20 cellular contexts compared by ENCODE assay signal in genomic region chr12:29547151-29547561, GRCh38. TPM values are rescaled to one million over a fixed set of nuclear protein-coding genes. Genes with fewer than 3 reads are reported as not detected.
DNase-seq lines count a peak whose midpoint lies in the region; ATAC-seq and TF ChIP-seq lines count a peak whose summit lies in the region.
"Had no signal": no experiment of that assay in that cellular context is flagged by ENCODE, and none has a peak within 500 bp of the region (broad histone marks: within the 10 kb centered on the region; RNA-seq: fewer than 3 reads in every experiment).

No MANE protein-coding gene starts in this region.

- no peak for ATAC-seq in heart right ventricle
- ATAC-seq: activated CD4-positive, alpha-beta T cell treated with anti-CD3 and anti-CD28 coated beads for 36 hours had no signal

- H3K9ac ChIP-seq in skeletal muscle satellite cell (ENCODE audit: low read depth, low read length): peak overlapping the region; percentile 23

- intact Hi-C loops in heart right ventricle (cut with DNase I): loop anchor here in 1 of 10 donors (10.0 kb wide), 1 partner anchor 1278 kb away; no protein-coding TSS in a partner anchor

- peak overlapping the region; percentile 6 for H3K4me2 ChIP-seq in skeletal muscle satellite cell (ENCODE audit: low read length)

- no peaks in the 10 kb centered on the region for H3K27me3 ChIP-seq in skeletal muscle satellite cell (ENCODE audit: control insufficient read depth, insufficient read depth, low read length)
- H3K27me3 ChIP-seq in heart right ventricle: no peaks in the 10 kb centered on the region

- TF ChIP-seq CTCF in fibroblast of villous mesenchyme (IDR thresholded peaks at IDR 0.05; ENCODE audit: insufficient read depth, low read depth, low read length) (no peak), heart right ventricle (IDR thresholded peaks at IDR 0.05) (no peak)

- peak; percentile 19 for DNase-seq in GM03348 (ENCODE audit: low spot score)
- DNase-seq in amniotic epithelial cell (ENCODE audit: low read depth): peak; percentile 89
- peak; percentile 93 for DNase-seq in fibroblast of villous mesenchyme (ENCODE audit: low read depth)
- no peak for DNase-seq in inferior parietal cortex (ENCODE audit: extremely low spot score)
- no peak for DNase-seq in midbrain (lab: John Stamatoyannopoulos, UW)
- no peak for DNase-seq in NCI-H1092 (lab: John Stamatoyannopoulos, UW)
- no peak for DNase-seq in heart right ventricle
- DNase-seq: activated CD4-positive, alpha-beta T cell treated with anti-CD3 and anti-CD28 coated beads for 36 hours; activated naive CD8-positive, alpha-beta T cell treated with anti-CD3 and anti-CD28 coated beads for 36 hours; activated T-cell treated with anti-CD3 and anti-CD28 coated beads, Interleukin-2, amount 50 U/mL, for 1 hour; cerebellar nuclear complex; DMS53; erythroblast; HFFc6; NCI-H2107; NCI-H774 had no signal

- no peaks in the 10 kb centered on the region for H3K9me3 ChIP-seq in skeletal muscle satellite cell (replicated peaks; ENCODE audit: low read length)
- no peaks in the 10 kb centered on the region for H3K9me3 ChIP-seq in heart right ventricle

- WGBS in heart right ventricle, 2 donors: 64 to 68% methylated on average over 4 of the region's 4 CpGs

- H3K4me1 ChIP-seq in skeletal muscle satellite cell (ENCODE audit: control insufficient read depth, insufficient read depth, low read length) (peaks cover 23% of the 10 kb centered on the region), heart right ventricle (peaks cover 0 to 34% (median 16%) of the 10 kb centered on the region in 9 donors)

- H3K27ac ChIP-seq in heart right ventricle: no peak overlapping the region
- H3K27ac ChIP-seq: C4-2B, RWPE1 had no signal

- H3K36me3 ChIP-seq in skeletal muscle satellite cell (ENCODE audit: insufficient read depth, low read length) (peaks cover 25% of the 10 kb centered on the region), heart right ventricle (no peaks in the 10 kb centered on the region)

- H3K4me3 ChIP-seq in fibroblast of villous mesenchyme (ENCODE audit: low read depth, low read length) (no peak overlapping the region), skeletal muscle satellite cell (ENCODE audit: low read length) (no peak overlapping the region), heart right ventricle (no peak overlapping the region)

RNA-seq across cellular contexts. Expression of gene OVCH1, which starts 49.7 kb away (rescaled TPM):
- under 0.01 TPM in 2 replicates for total RNA-seq in fibroblast of villous mesenchyme
- total RNA-seq in skeletal muscle satellite cell (2012; rRNA removed): 0.44 and 1.8 TPM in 2 replicates
- under 1 TPM in 4 of 10 donors, not detected in 6; 0.07 to 0.25 (median 0.21) TPM for total RNA-seq in heart right ventricle
- under 1 TPM; 0.12 to 0.44 TPM for polyA plus RNA-seq in heart right ventricle
- total RNA-seq: activated CD4-positive, alpha-beta T cell treated with anti-CD3 and anti-CD28 coated beads for 36 hours; activated naive CD8-positive, alpha-beta T cell treated with anti-CD3 and anti-CD28 coated beads for 36 hours; HFFc6; T-helper 1 cell treated with Interleukin-12 subunit alpha and Interleukin-12 subunit beta and Interleukin-4 antibody, amounts not matched to agents 30 ng/mL and 1 ng/mL, for 36 hours had no signal

Comparison
In these comparisons a context has a peak if more than half of its experiments do, and no peak if none do; other contexts are left out.
1. DNase-seq: peak in GM03348 (single experiment), amniotic epithelial cell (single experiment) and fibroblast of villous mesenchyme (single experiment); none in inferior parietal cortex (single experiment), midbrain (single experiment), NCI-H1092 (single experiment) and heart right ventricle (0 of 2).